In genomic region chr7:10022957-10023356, GRCh38 we compare ENCODE assay signal across 9 cellular contexts.
DNase-seq lines count a peak whose midpoint lies in the region; ATAC-seq lines count a peak whose summit lies in the region.
"Had no signal": no experiment of that assay in that cellular context is flagged by ENCODE, and none has a peak within 500 bp of the region (broad histone marks: within the 10 kb centered on the region; RNA-seq: fewer than 3 reads in every experiment).

No MANE protein-coding gene starts in this region.

- ATAC-seq in HG02588 (IDR thresholded peaks at IDR 0.05; ENCODE audit: unreplicated experiment), result no peak
- ATAC-seq in HG02642 (IDR thresholded peaks at IDR 0.05; ENCODE audit: poor library complexity, unreplicated experiment), result no peak
- no peak for ATAC-seq in GM21515 (IDR thresholded peaks at IDR 0.05; ENCODE audit: unreplicated experiment)
- no peak for ATAC-seq in GM18858 (IDR thresholded peaks at IDR 0.05; ENCODE audit: unreplicated experiment)

- DNase-seq in DMS 273 treated with DMSO at 0.1 percent for 48 hours (lab: John Stamatoyannopoulos, UW), result peak; percentile 24
- DNase-seq in NCI-H146 treated with DMSO at 0.1 percent for 48 hours (lab: John Stamatoyannopoulos, UW; ENCODE audit: unreplicated experiment), result peak; percentile 3
- peak; percentile 5 for DNase-seq in cerebellar cortex (ENCODE audit: low spot score)
- DNase-seq in midbrain (lab: John Stamatoyannopoulos, UW), result peak; percentile 69
- DNase-seq: activated CD4-positive, alpha-beta T cell treated with anti-CD3 and anti-CD28 coated beads, Interleukin-2, amount 50 U/mL, for 48 hours had no signal

Comparison
In these comparisons a context has a peak if more than half of its experiments do, and no peak if none do; other contexts are left out.
1. DNase-seq: peak in every context shown above with its lines; median percentile 69 in midbrain; 24 in DMS 273 treated with DMSO at 0.1 percent for 48 hours; 5 in cerebellar cortex; 3 in NCI-H146 treated with DMSO at 0.1 percent for 48 hours.